In the genomic region with DNA sequence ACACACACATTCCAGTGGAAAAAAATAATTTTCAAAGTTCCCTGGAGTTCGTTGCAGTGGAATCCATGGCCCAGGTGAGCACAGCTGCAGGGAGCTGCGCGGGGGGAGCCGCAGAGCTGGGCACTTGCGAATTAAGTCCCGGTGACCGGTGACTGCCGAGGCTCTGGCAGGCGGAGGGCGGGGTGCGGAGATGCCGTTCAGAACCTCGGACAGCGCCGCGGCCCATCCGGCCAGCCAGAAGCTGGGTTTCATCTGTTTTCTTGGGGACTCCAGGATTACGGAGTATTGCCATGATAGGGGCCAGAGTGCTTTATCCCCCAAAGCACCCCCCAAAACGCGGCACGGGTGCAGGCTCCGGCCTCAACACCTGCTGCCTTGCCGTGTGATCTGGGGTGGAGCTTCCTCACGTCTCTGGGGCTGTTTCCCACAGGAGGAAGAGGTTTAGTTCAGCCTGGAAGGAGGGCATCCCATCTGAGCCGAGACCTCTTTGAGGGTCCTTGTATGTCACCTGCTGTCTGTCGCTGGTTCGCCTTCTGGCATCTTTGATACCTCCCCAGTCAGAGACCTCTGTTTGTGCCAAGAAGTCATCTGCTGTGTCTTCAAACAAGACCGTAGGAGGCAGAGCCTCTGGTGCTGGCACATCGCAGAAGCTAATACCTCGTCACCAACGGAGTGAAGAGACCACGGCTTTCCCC, we compare ENCODE assay signal across 1 cellular context.
TF ChIP-seq lines count a peak whose summit lies in the region.

No MANE protein-coding gene starts in this region.

TF ChIP-seq in HepG2, 621 proteins besides CTCF, POLR2A, EP300 and RAD21 (continued from another document and continues in another):
- TF ChIP-seq SKIL (CRISPR knock-in tag; IDR thresholded peaks at IDR 0.05; ENCODE audit: borderline replicate concordance) (no peak; the same call in 1 of the 2 replicates), GLI4 (CRISPR knock-in tag; IDR thresholded peaks at IDR 0.05; ENCODE audit: borderline replicate concordance) (no peak; the same call in 1 of the 2 replicates), TFAP4 (IDR thresholded peaks at IDR 0.05; ENCODE audit: borderline replicate concordance, low read depth) (no peak), NFYB (CRISPR knock-in tag; IDR thresholded peaks at IDR 0.05) (peak; percentile 41; the same call in 1 of the 2 replicates), SMARCC2 (IDR thresholded peaks at IDR 0.05) (no peak), HOXA3 (CRISPR knock-in tag; IDR thresholded peaks at IDR 0.05) (peak; percentile 65), MLXIP (CRISPR knock-in tag; IDR thresholded peaks at IDR 0.05; ENCODE audit: borderline replicate concordance) (peak; percentile 80; the same call in 1 of the 2 replicates), SETDB1 (CRISPR knock-in tag; IDR thresholded peaks at IDR 0.05; ENCODE audit: borderline replicate concordance) (no peak), ZNF136 (CRISPR knock-in tag; IDR thresholded peaks at IDR 0.05; ENCODE audit: low read depth) (no peak), DR1 (CRISPR knock-in tag; IDR thresholded peaks at IDR 0.05) (no peak), STAG1 (CRISPR knock-in tag; IDR thresholded peaks at IDR 0.05) (no peak), ZNF253 (CRISPR knock-in tag; IDR thresholded peaks at IDR 0.05; ENCODE audit: borderline replicate concordance) (peak; percentile 77; the same call in 1 of the 2 replicates), ZNF747 (CRISPR knock-in tag; IDR thresholded peaks at IDR 0.05; ENCODE audit: borderline replicate concordance) (no peak), KLF9 (CRISPR knock-in tag; IDR thresholded peaks at IDR 0.05; ENCODE audit: low read depth) (no peak), KLF16 (CRISPR knock-in tag; IDR thresholded peaks at IDR 0.05) (peak in 1 of 2 experiments; percentile 71; a peak in 1 of 4 replicates), TARDBP (CRISPR knock-in tag; IDR thresholded peaks at IDR 0.05) (no peak), HHEX (CRISPR knock-in tag; IDR thresholded peaks at IDR 0.05) (no peak), ZNF124 (CRISPR knock-in tag; IDR thresholded peaks at IDR 0.05) (peak; percentile 90; the same call in 1 of the 2 replicates), SYNCRIP (IDR thresholded peaks at IDR 0.05; ENCODE audit: insufficient read depth, low read depth, low read length) (no peak), CHD4 (IDR thresholded peaks at IDR 0.05; ENCODE audit: borderline replicate concordance, low read length) (no peak), SOX13 (IDR thresholded peaks at IDR 0.05) (no peak), SOX13 (CRISPR knock-in tag; conservative IDR thresholded peaks at IDR 0.05 in 1 of 2, IDR thresholded peaks at IDR 0.05 in 1 of 2) (peak in 1 of 2 experiments; percentile 50; a peak in 1 of 4 replicates), SALL2 (CRISPR knock-in tag; IDR thresholded peaks at IDR 0.05) (0 out of 2 replicates have a peak, but pooled peaks have one; percentile 74), CC2D1A (CRISPR knock-in tag; IDR thresholded peaks at IDR 0.05) (no peak), SMAD1 (CRISPR knock-in tag; IDR thresholded peaks at IDR 0.05; ENCODE audit: borderline replicate concordance, low read depth) (no peak), SAP130 (CRISPR knock-in tag; IDR thresholded peaks at IDR 0.05; ENCODE audit: low read depth) (peak; percentile 58; the same call in 1 of the 2 replicates), ZNF549 (CRISPR knock-in tag; IDR thresholded peaks at IDR 0.05) (no peak), MLLT10 (CRISPR knock-in tag; IDR thresholded peaks at IDR 0.05) (no peak), PHF8 (CRISPR knock-in tag; IDR thresholded peaks at IDR 0.05) (no peak), ATF1 (CRISPR knock-in tag; IDR thresholded peaks at IDR 0.05) (no peak), ETV5 (CRISPR knock-in tag; IDR thresholded peaks at IDR 0.05; ENCODE audit: borderline replicate concordance) (peak; percentile 42; the same call in 1 of the 2 replicates), PREB (CRISPR knock-in tag; IDR thresholded peaks at IDR 0.05) (no peak), ZNF451 (CRISPR knock-in tag; IDR thresholded peaks at IDR 0.05) (no peak), TRIM24 (CRISPR knock-in tag; IDR thresholded peaks at IDR 0.05) (no peak), ZNF552 (CRISPR knock-in tag; IDR thresholded peaks at IDR 0.05; ENCODE audit: borderline replicate concordance) (no peak), TIGD3 (CRISPR knock-in tag; IDR thresholded peaks at IDR 0.05; ENCODE audit: borderline replicate concordance) (no peak), ZNF329 (CRISPR knock-in tag; IDR thresholded peaks at IDR 0.05; ENCODE audit: low read depth) (peak; percentile 78; the same call in 1 of the 2 replicates), NR2C2 (CRISPR knock-in tag; IDR thresholded peaks at IDR 0.05; ENCODE audit: borderline replicate concordance) (no peak), MTA1 (CRISPR knock-in tag; IDR thresholded peaks at IDR 0.05; ENCODE audit: borderline replicate concordance) (no peak), PHF20 (CRISPR knock-in tag; IDR thresholded peaks at IDR 0.05) (0 out of 2 replicates have a peak, but pooled peaks have one; percentile 30), RAD51 (IDR thresholded peaks at IDR 0.05; ENCODE audit: borderline replicate concordance) (no peak), NR3C1 (CRISPR knock-in tag; IDR thresholded peaks at IDR 0.05) (no peak), TEAD3 (CRISPR knock-in tag; optimal IDR thresholded peaks at IDR 0.05; ENCODE audit: borderline replicate concordance) (peak; percentile 14)
- TF ChIP-seq, protein P1, sequence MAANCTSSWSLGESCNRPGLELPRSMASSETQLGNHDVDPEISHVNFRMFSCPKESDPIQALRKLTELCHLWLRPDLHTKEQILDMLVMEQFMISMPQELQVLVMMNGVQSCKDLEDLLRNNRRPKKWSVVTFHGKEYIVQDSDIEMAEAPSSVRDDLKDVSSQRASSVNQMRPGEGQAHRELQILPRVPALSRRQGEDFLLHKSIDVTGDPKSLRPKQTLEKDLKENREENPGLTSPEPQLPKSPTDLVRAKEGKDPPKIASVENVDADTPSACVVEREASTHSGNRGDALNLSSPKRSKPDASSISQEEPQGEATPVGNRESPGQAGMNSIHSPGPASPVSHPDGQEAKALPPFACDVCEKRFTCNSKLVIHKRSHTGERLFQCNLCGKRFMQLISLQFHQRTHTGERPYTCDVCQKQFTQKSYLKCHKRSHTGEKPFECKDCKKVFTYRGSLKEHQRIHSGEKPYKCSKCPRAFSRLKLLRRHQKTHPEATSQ (CRISPR knock-in tag; IDR thresholded peaks at IDR 0.05; ENCODE audit: borderline replicate concordance): no peak
- TF ChIP-seq, protein P2, sequence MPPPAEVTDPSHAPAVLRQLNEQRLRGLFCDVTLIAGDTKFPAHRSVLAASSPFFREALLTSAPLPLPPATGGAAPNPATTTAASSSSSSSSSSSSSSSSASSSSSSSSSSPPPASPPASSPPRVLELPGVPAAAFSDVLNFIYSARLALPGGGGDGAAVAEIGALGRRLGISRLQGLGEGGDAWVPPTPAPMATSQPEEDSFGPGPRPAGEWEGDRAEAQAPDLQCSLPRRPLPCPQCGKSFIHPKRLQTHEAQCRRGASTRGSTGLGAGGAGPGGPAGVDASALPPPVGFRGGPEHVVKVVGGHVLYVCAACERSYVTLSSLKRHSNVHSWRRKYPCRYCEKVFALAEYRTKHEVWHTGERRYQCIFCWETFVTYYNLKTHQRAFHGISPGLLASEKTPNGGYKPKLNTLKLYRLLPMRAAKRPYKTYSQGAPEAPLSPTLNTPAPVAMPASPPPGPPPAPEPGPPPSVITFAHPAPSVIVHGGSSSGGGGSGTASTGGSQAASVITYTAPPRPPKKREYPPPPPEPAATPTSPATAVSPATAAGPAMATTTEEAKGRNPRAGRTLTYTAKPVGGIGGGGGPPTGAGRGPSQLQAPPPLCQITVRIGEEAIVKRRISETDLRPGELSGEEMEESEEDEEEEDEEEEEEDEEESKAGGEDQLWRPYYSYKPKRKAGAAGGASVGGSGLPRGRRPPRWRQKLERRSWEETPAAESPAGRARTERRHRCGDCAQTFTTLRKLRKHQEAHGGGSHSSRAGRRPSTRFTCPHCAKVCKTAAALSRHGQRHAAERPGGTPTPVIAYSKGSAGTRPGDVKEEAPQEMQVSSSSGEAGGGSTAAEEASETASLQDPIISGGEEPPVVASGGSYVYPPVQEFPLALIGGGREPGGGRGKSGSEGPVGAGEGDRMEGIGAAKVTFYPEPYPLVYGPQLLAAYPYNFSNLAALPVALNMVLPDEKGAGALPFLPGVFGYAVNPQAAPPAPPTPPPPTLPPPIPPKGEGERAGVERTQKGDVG (CRISPR knock-in tag; IDR thresholded peaks at IDR 0.05; ENCODE audit: borderline replicate concordance): no peak; the same call in 1 of the 2 replicates
- TF ChIP-seq, protein P3, sequence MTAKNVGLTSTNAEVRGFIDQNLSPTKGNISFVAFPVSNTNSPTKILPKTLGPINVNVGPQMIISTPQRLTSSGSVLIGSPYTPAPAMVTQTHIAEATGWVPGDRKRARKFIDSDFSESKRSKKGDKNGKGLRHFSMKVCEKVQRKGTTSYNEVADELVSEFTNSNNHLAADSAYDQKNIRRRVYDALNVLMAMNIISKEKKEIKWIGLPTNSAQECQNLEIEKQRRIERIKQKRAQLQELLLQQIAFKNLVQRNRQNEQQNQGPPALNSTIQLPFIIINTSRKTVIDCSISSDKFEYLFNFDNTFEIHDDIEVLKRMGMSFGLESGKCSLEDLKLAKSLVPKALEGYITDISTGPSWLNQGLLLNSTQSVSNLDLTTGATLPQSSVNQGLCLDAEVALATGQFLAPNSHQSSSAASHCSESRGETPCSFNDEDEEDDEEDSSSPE (CRISPR knock-in tag; IDR thresholded peaks at IDR 0.05): no peak
- TF ChIP-seq, protein P4, sequence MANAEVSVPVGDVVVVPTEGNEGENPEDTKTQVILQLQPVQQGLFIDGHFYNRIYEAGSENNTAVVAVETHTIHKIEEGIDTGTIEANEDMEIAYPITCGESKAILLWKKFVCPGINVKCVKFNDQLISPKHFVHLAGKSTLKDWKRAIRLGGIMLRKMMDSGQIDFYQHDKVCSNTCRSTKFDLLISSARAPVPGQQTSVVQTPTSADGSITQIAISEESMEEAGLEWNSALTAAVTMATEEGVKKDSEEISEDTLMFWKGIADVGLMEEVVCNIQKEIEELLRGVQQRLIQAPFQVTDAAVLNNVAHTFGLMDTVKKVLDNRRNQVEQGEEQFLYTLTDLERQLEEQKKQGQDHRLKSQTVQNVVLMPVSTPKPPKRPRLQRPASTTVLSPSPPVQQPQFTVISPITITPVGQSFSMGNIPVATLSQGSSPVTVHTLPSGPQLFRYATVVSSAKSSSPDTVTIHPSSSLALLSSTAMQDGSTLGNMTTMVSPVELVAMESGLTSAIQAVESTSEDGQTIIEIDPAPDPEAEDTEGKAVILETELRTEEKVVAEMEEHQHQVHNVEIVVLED (CRISPR knock-in tag; IDR thresholded peaks at IDR 0.05; ENCODE audit: borderline replicate concordance): no peak
- TF ChIP-seq, protein P5, sequence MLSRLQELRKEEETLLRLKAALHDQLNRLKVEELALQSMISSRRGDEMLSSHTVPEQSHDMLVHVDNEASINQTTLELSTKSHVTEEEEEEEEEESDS (CRISPR knock-in tag; IDR thresholded peaks at IDR 0.05; ENCODE audit: borderline replicate concordance): no peak
